In genomic region chr12:113874999-113875561, GRCh38 we compare ENCODE assay signal across 16 cellular contexts.
DNase-seq lines count a peak whose midpoint lies in the region; ATAC-seq, FAIRE-seq and TF ChIP-seq lines count a peak whose summit lies in the region.
"Had no signal": no experiment of that assay in that cellular context is flagged by ENCODE, and none has a peak within 500 bp of the region (broad histone marks: within the 10 kb centered on the region; RNA-seq: fewer than 3 reads in every experiment).

No MANE protein-coding gene starts in this region.

- no peak overlapping the region for H3K4me2 ChIP-seq in A549

- H3K9me3 ChIP-seq in A549 = no peaks in the 10 kb centered on the region
- no peaks in the 10 kb centered on the region for H3K9me3 ChIP-seq in mesodermal cell (ENCODE audit: control insufficient read depth, low read length)
- H3K9me3 ChIP-seq in esophagus squamous epithelium = no peaks in the 10 kb centered on the region
- H3K9me3 ChIP-seq: gastroesophageal sphincter had no signal

- ATAC-seq in A549 = peak; percentile 45 to 57; a peak in 3 of 6 replicates
- ATAC-seq in HG03196 (IDR thresholded peaks at IDR 0.05; ENCODE audit: unreplicated experiment) = no peak
- ATAC-seq in GM19324 (IDR thresholded peaks at IDR 0.05; ENCODE audit: low FRiP score, unreplicated experiment) = no peak
- no peak for ATAC-seq in GM19328 (IDR thresholded peaks at IDR 0.05; ENCODE audit: unreplicated experiment)
- ATAC-seq: activated T-cell treated with anti-CD3 and anti-CD28 coated beads, Interleukin-2, amount 50 U/mL, for 72 hours had no signal

- no peak for TF ChIP-seq POLR2A in A549 (IDR thresholded peaks at IDR 0.05; ENCODE audit: low read length)
- TF ChIP-seq POLR2A in esophagus squamous epithelium (IDR thresholded peaks at IDR 0.05) = no peak

- FAIRE-seq in A549 (lab: Jason Lieb, UNC) = no peak
- FAIRE-seq: H1 had no signal

- intact Hi-C loops in esophagus squamous epithelium (cut with DNase I) = no loop called here

- H3K36me3 ChIP-seq in mesodermal cell (ENCODE audit: control insufficient read depth, insufficient read depth, low read length) (peaks cover 25% of the 10 kb centered on the region), esophagus squamous epithelium (peaks cover 0 to 47% (median 0%) of the 10 kb centered on the region in 3 donors)

- peak overlapping the region in 1 of 2 experiments; percentile 12; a peak in 1 of 6 replicates for H3K27ac ChIP-seq in A549
- peak overlapping the region; percentile 70 for H3K27ac ChIP-seq in mesodermal cell (ENCODE audit: low read depth, low read length, severe bottlenecking)
- H3K27ac ChIP-seq in esophagus squamous epithelium = no peak overlapping the region
- H3K27ac ChIP-seq: gastroesophageal sphincter had no signal

- H3K4me1 ChIP-seq in A549 = no peaks in the 10 kb centered on the region; the same call in 2 of the 3 replicates
- H3K4me1 ChIP-seq in mesodermal cell (ENCODE audit: control insufficient read depth, insufficient read depth, low read length, poor library complexity, severe bottlenecking) = no peaks in the 10 kb centered on the region
- H3K4me1 ChIP-seq in esophagus squamous epithelium = no peaks in the 10 kb centered on the region
- H3K4me1 ChIP-seq: gastroesophageal sphincter had no signal

- no peak for TF ChIP-seq RAD21 in A549 (conservative IDR thresholded peaks at IDR 0.05 in 1 of 2, IDR thresholded peaks at IDR 0.05 in 1 of 2)

- 66% methylated on average over 18 of the region's 18 CpGs for WGBS in A549 (ENCODE audit: missing lambda C conversion rate)
- 93 to 94% methylated on average over 15 to 18 of the region's 18 CpGs for WGBS in mesodermal cell (ENCODE audit: insufficient coverage in 2 of 2), 2 experiments
- 84 to 85% methylated on average over 18 of the region's 18 CpGs for WGBS in esophagus squamous epithelium, 2 donors

- CTCF ChIA-PET in A549 (lab: Yijun Ruan, JAX) = interaction anchor here (0.8 to 1.2 kb wide), 2 partner anchors 8 to 81 kb away, joined by 3 read pairs; no protein-coding TSS in a partner anchor

- TF ChIP-seq EP300 in A549 (IDR thresholded peaks at IDR 0.05) = no peak

- peak in 1 of 2 experiments; percentile 32 for DNase-seq in A549 (ENCODE audit: low read depth in 1 of 2, low spot score in 1 of 2)
- peak; percentile 9 for DNase-seq in HCEC 1CT
- peak; percentile 77 for DNase-seq in astrocyte of the spinal cord (ENCODE audit: low read depth, low spot score)
- DNase-seq in esophagus squamous epithelium (lab: John Stamatoyannopoulos, UW) = no peak
- DNase-seq: activated CD4-positive, alpha-beta T cell treated with anti-CD3 and anti-CD28 coated beads for 48 hours; activated T-cell treated with anti-CD3 and anti-CD28 coated beads, Interleukin-2, amount 50 U/mL, for 72 hours; DMS 273 treated with DMSO at 0.1 percent for 48 hours; KG1; NCI-H524 treated with DMSO at 0.1 percent for 48 hours; stimulated activated CD4-positive, alpha-beta T cell treated with anti-CD3 and anti-CD28 coated beads, Interleukin-12 subunit alpha, Interleukin-12 subunit beta, amount 100 ng/mL, for 4 hours had no signal

- in situ Hi-C loops in astrocyte of the spinal cord (cut with HindIII; ENCODE audit: low sequenced_read_pairs) = no loop called here

- H3K27me3 ChIP-seq in esophagus squamous epithelium = no peaks in the 10 kb centered on the region
- H3K27me3 ChIP-seq: gastroesophageal sphincter had no signal

- H3K4me3 ChIP-seq in A549 (no peak overlapping the region), astrocyte of the spinal cord (ENCODE audit: low read depth, low read length) (no peak overlapping the region), mesodermal cell (ENCODE audit: extremely low read depth, insufficient read depth, low read length, poor library complexity, severe bottlenecking) (no peak overlapping the region), esophagus squamous epithelium (no peak overlapping the region)
- H3K4me3 ChIP-seq: gastroesophageal sphincter had no signal

- POLR2A ChIA-PET in A549 (lab: Yijun Ruan, JAX) = no interaction called here

- TF ChIP-seq CTCF in A549 (IDR thresholded peaks at IDR 0.05) (no peak), astrocyte of the spinal cord (IDR thresholded peaks at IDR 0.05; ENCODE audit: low read depth, low read length) (no peak), esophagus squamous epithelium (IDR thresholded peaks at IDR 0.05) (no peak)

TF ChIP-seq in A549, 52 proteins besides CTCF, POLR2A, EP300 and RAD21:
- TF ChIP-seq HOXB5 (CRISPR knock-in tag; IDR thresholded peaks at IDR 0.05) (no peak), ZFP36 (IDR thresholded peaks at IDR 0.05; ENCODE audit: borderline replicate concordance, partially characterized antibody) (no peak), TP53 (CRISPR knock-in tag; IDR thresholded peaks at IDR 0.05) (no peak), NFE2L2 (conservative IDR thresholded peaks at IDR 0.05; ENCODE audit: low read length) (no peak), SMC3 (IDR thresholded peaks at IDR 0.05) (no peak), ESRRA (IDR thresholded peaks at IDR 0.05; ENCODE audit: borderline replicate concordance, low read length) (no peak), JUNB (IDR thresholded peaks at IDR 0.05) (no peak), NPAS2 (CRISPR knock-in tag; IDR thresholded peaks at IDR 0.05; ENCODE audit: borderline replicate concordance) (no peak), FOSL2 (IDR thresholded peaks at IDR 0.05) (no peak), FOSL2 (CRISPR knock-in tag; IDR thresholded peaks at IDR 0.05) (no peak)
- TF ChIP-seq, protein P1, sequence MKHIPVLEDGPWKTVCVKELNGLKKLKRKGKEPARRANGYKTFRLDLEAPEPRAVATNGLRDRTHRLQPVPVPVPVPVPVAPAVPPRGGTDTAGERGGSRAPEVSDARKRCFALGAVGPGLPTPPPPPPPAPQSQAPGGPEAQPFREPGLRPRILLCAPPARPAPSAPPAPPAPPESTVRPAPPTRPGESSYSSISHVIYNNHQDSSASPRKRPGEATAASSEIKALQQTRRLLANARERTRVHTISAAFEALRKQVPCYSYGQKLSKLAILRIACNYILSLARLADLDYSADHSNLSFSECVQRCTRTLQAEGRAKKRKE (CRISPR knock-in tag; IDR thresholded peaks at IDR 0.05; ENCODE audit: low read depth) = no peak

Comparison
In these comparisons a context has a peak if more than half of its experiments do, and no peak if none do; other contexts are left out.
1. ATAC-seq: peak in A549 (2 of 2); none in HG03196 (single experiment), GM19324 (single experiment) and GM19328 (single experiment).